ENCODE assay signal across 8 cellular contexts in genomic region chr20:48444249-48444648, GRCh38.
"Had no signal": no experiment of that assay in that cellular context is flagged by ENCODE, and none has a peak within 500 bp of the region (broad histone marks: within the 10 kb centered on the region; RNA-seq: fewer than 3 reads in every experiment).

No MANE protein-coding gene starts in this region.

- H3K4me3 Mint-ChIP-seq: IgD-negative memory B cell had no signal

- FAIRE-seq: HTR-8/SVneo had no signal

- H3K4me3 ChIP-seq: GM23248, HAP-1 had no signal

- H3K27ac ChIP-seq: GM23248 had no signal

- H3K36me3 Mint-ChIP-seq: IgD-negative memory B cell had no signal

- DNase-seq: GM23248, GOT3, H7, KBM-7 had no signal

- H3K36me3 ChIP-seq: HAP-1 had no signal

- H3K9ac ChIP-seq: GM23248 had no signal

- H3K4me1 Mint-ChIP-seq: IgD-negative memory B cell had no signal

- H3K9me3 ChIP-seq: HAP-1 had no signal

- ATAC-seq: HCT116 had no signal

- H2AFZ ChIP-seq: GM23248 had no signal
